In the genomic region with DNA sequence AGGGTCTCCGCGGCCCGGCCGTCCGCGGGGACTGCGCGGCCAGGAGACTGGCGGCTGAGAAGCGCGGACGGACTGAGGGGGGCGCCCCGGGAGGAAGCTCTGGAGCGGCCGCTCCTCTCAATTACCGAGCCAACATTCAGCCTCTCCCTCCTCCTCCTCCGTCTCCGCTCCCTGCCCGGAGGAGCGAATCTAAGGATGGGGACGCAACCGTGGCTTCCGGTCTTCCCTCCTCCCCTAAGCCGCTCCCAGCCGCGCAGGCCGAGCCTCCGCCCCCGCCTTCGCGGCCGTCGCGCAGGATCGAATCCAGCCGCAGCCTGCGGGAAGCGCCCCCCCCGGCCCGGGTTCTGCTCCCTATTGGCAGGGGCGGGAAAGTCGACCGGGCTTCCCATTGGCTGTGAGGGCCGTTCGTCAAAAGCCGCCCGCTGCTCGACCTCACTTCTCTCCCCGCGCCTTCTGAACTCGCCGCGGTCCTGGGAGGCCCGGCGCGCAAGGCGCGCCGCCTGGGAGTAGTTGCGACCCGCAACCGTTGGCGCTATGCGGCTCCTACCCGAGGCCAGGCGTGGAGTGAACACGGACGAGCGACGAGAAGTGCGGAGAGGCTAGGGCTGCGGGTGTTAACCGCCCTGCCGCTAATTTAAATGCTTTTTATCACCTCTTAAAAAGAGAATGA, we compare ENCODE assay signal across 1 cellular context.
TF ChIP-seq lines count a peak whose summit lies in the region.

A gene (minus strand): TSS at position 197 of the 670 bp plus-strand sequence. CDS start 302 bp downstream, outside the sequence.

TF ChIP-seq in HepG2, 621 proteins besides CTCF, POLR2A, EP300 and RAD21 (continued from another document and continues in another):
- TF ChIP-seq ZBTB1 (CRISPR knock-in tag; IDR thresholded peaks at IDR 0.05; ENCODE audit: borderline replicate concordance) (no peak), ZFP36L2 (CRISPR knock-in tag; IDR thresholded peaks at IDR 0.05) (no peak), ZNF468 (CRISPR knock-in tag; IDR thresholded peaks at IDR 0.05) (no peak), ZNF839 (CRISPR knock-in tag; IDR thresholded peaks at IDR 0.05; ENCODE audit: borderline replicate concordance) (no peak; the same call in 1 of the 2 replicates), AGO2 (optimal IDR thresholded peaks at IDR 0.05; ENCODE audit: low read depth, low read length) (peak; percentile 71), JDP2 (CRISPR knock-in tag; IDR thresholded peaks at IDR 0.05; ENCODE audit: borderline replicate concordance) (no peak; the same call in 1 of the 2 replicates), ZNF160 (CRISPR knock-in tag; IDR thresholded peaks at IDR 0.05) (no peak; the same call in 1 of the 2 replicates), EED (CRISPR knock-in tag; IDR thresholded peaks at IDR 0.05) (0 out of 2 replicates have a peak, but pooled peaks have one; percentile 4), ZFP90 (CRISPR knock-in tag; IDR thresholded peaks at IDR 0.05; ENCODE audit: borderline replicate concordance) (peak; percentile 95), ZNF225 (CRISPR knock-in tag; IDR thresholded peaks at IDR 0.05) (peak; percentile 15; the same call in 1 of the 2 replicates), ZNF12 (CRISPR knock-in tag; IDR thresholded peaks at IDR 0.05) (peak; percentile 30; the same call in 1 of the 2 replicates), SYNCRIP (IDR thresholded peaks at IDR 0.05; ENCODE audit: insufficient read depth, low read depth, low read length) (no peak), SMAD9 (CRISPR knock-in tag; IDR thresholded peaks at IDR 0.05) (no peak; the same call in 1 of the 2 replicates), ADNP (CRISPR knock-in tag; IDR thresholded peaks at IDR 0.05) (peak; percentile 47; the same call in 1 of the 2 replicates), KLF16 (CRISPR knock-in tag; IDR thresholded peaks at IDR 0.05) (peak in 1 of 2 experiments; percentile 96; a peak in 2 of 4 replicates), TBX2 (CRISPR knock-in tag; IDR thresholded peaks at IDR 0.05; ENCODE audit: borderline replicate concordance) (peak; percentile 79; the same call in 1 of the 2 replicates), ZBTB42 (CRISPR knock-in tag; IDR thresholded peaks at IDR 0.05) (peak; percentile 86; the same call in 1 of the 2 replicates), ZNF775 (CRISPR knock-in tag; IDR thresholded peaks at IDR 0.05; ENCODE audit: borderline replicate concordance) (peak; percentile 92; the same call in 1 of the 2 replicates), SIN3A (IDR thresholded peaks at IDR 0.05; ENCODE audit: borderline replicate concordance, low read depth, low read length) (peak; percentile 96), GLI4 (CRISPR knock-in tag; IDR thresholded peaks at IDR 0.05; ENCODE audit: borderline replicate concordance) (no peak), SRSF9 (IDR thresholded peaks at IDR 0.05; ENCODE audit: borderline replicate concordance, insufficient read depth, low read depth, low read length, poor library complexity, severe bottlenecking) (no peak), NFE2L1 (CRISPR knock-in tag; IDR thresholded peaks at IDR 0.05; ENCODE audit: borderline replicate concordance) (no peak), MBD4 (IDR thresholded peaks at IDR 0.05; ENCODE audit: borderline replicate concordance, low read length) (no peak), SRSF4 (IDR thresholded peaks at IDR 0.05; ENCODE audit: low read depth, low read length, poor library complexity, severe bottlenecking) (no peak), ZNF510 (CRISPR knock-in tag; IDR thresholded peaks at IDR 0.05; ENCODE audit: low read depth) (peak; percentile 96; the same call in 1 of the 2 replicates), HNRNPL (IDR thresholded peaks at IDR 0.05; ENCODE audit: low read depth, low read length) (no peak), ZFAT (CRISPR knock-in tag; conservative IDR thresholded peaks at IDR 0.05) (peak; percentile 94), KLF15 (CRISPR knock-in tag; IDR thresholded peaks at IDR 0.05; ENCODE audit: borderline replicate concordance) (no peak), KDM4B (CRISPR knock-in tag; IDR thresholded peaks at IDR 0.05) (peak; percentile 76), ZFP41 (CRISPR knock-in tag; IDR thresholded peaks at IDR 0.05; ENCODE audit: borderline replicate concordance) (no peak), HNF4G (IDR thresholded peaks at IDR 0.05; ENCODE audit: borderline replicate concordance, low read depth, low read length) (peak; percentile 4; the same call in 1 of the 2 replicates), HNF4G (CRISPR knock-in tag; IDR thresholded peaks at IDR 0.05; ENCODE audit: borderline replicate concordance, low read depth) (no peak), ZKSCAN5 (CRISPR knock-in tag; IDR thresholded peaks at IDR 0.05) (no peak; the same call in 1 of the 2 replicates), ZNF879 (CRISPR knock-in tag; IDR thresholded peaks at IDR 0.05) (no peak), GATAD1 (CRISPR knock-in tag; IDR thresholded peaks at IDR 0.05) (peak; percentile 81), KDM3A (CRISPR knock-in tag; IDR thresholded peaks at IDR 0.05; ENCODE audit: low read depth) (peak; percentile 93; the same call in 1 of the 2 replicates), NCOR1 (IDR thresholded peaks at IDR 0.05; ENCODE audit: borderline replicate concordance, low read length) (peak; percentile 55; the same call in 1 of the 2 replicates), FOXP1 (IDR thresholded peaks at IDR 0.05) (no peak), FOXP1 (CRISPR knock-in tag; IDR thresholded peaks at IDR 0.05) (peak; percentile 56), ZFP82 (CRISPR knock-in tag; IDR thresholded peaks at IDR 0.05; ENCODE audit: borderline replicate concordance) (peak; percentile 89)
- TF ChIP-seq, protein P1, sequence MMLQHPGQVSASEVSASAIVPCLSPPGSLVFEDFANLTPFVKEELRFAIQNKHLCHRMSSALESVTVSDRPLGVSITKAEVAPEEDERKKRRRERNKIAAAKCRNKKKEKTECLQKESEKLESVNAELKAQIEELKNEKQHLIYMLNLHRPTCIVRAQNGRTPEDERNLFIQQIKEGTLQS (CRISPR knock-in tag; IDR thresholded peaks at IDR 0.05) = peak; percentile 64
- TF ChIP-seq, protein P2, sequence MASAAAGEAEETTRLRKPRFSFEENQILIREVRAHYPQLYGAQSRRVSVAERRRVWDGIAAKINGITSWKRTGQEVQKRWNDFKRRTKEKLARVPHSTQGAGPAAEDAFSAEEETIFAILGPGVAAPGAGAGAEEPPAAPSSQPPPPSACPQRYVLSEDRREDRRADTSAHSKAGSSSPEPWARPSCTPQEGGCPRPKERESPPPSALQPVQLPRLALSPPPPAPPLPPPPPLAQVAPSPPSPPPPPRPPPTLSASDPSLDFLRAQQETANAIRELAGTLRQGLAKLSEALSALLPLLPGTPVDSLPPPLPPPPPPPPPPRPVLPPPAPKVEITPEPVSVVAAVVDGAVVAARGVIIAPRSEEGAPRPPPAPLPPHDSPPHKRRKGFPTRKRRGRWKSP (CRISPR knock-in tag; IDR thresholded peaks at IDR 0.05) = peak; percentile 96
- TF ChIP-seq, protein P3, sequence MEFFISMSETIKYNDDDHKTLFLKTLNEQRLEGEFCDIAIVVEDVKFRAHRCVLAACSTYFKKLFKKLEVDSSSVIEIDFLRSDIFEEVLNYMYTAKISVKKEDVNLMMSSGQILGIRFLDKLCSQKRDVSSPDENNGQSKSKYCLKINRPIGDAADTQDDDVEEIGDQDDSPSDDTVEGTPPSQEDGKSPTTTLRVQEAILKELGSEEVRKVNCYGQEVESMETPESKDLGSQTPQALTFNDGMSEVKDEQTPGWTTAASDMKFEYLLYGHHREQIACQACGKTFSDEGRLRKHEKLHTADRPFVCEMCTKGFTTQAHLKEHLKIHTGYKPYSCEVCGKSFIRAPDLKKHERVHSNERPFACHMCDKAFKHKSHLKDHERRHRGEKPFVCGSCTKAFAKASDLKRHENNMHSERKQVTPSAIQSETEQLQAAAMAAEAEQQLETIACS (CRISPR knock-in tag; IDR thresholded peaks at IDR 0.05) = no peak; the same call in 1 of the 2 replicates
- TF ChIP-seq, protein P4, sequence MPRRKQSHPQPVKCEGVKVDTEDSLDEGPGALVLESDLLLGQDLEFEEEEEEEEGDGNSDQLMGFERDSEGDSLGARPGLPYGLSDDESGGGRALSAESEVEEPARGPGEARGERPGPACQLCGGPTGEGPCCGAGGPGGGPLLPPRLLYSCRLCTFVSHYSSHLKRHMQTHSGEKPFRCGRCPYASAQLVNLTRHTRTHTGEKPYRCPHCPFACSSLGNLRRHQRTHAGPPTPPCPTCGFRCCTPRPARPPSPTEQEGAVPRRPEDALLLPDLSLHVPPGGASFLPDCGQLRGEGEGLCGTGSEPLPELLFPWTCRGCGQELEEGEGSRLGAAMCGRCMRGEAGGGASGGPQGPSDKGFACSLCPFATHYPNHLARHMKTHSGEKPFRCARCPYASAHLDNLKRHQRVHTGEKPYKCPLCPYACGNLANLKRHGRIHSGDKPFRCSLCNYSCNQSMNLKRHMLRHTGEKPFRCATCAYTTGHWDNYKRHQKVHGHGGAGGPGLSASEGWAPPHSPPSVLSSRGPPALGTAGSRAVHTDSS (CRISPR knock-in tag; conservative IDR thresholded peaks at IDR 0.05) = no peak
- TF ChIP-seq, protein P5, sequence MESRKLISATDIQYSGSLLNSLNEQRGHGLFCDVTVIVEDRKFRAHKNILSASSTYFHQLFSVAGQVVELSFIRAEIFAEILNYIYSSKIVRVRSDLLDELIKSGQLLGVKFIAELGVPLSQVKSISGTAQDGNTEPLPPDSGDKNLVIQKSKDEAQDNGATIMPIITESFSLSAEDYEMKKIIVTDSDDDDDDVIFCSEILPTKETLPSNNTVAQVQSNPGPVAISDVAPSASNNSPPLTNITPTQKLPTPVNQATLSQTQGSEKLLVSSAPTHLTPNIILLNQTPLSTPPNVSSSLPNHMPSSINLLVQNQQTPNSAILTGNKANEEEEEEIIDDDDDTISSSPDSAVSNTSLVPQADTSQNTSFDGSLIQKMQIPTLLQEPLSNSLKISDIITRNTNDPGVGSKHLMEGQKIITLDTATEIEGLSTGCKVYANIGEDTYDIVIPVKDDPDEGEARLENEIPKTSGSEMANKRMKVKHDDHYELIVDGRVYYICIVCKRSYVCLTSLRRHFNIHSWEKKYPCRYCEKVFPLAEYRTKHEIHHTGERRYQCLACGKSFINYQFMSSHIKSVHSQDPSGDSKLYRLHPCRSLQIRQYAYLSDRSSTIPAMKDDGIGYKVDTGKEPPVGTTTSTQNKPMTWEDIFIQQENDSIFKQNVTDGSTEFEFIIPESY (CRISPR knock-in tag; IDR thresholded peaks at IDR 0.05) = peak; percentile 62; the same call in 1 of the 2 replicates
- TF ChIP-seq, protein P6, sequence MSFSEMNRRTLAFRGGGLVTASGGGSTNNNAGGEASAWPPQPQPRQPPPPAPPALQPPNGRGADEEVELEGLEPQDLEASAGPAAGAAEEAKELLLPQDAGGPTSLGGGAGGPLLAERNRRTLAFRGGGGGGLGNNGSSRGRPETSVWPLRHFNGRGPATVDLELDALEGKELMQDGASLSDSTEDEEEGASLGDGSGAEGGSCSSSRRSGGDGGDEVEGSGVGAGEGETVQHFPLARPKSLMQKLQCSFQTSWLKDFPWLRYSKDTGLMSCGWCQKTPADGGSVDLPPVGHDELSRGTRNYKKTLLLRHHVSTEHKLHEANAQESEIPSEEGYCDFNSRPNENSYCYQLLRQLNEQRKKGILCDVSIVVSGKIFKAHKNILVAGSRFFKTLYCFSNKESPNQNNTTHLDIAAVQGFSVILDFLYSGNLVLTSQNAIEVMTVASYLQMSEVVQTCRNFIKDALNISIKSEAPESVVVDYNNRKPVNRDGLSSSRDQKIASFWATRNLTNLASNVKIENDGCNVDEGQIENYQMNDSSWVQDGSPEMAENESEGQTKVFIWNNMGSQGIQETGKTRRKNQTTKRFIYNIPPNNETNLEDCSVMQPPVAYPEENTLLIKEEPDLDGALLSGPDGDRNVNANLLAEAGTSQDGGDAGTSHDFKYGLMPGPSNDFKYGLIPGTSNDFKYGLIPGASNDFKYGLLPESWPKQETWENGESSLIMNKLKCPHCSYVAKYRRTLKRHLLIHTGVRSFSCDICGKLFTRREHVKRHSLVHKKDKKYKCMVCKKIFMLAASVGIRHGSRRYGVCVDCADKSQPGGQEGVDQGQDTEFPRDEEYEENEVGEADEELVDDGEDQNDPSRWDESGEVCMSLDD (CRISPR knock-in tag; IDR thresholded peaks at IDR 0.05; ENCODE audit: borderline replicate concordance) = 0 out of 2 replicates have a peak, but pooled peaks have one; percentile 40
- TF ChIP-seq, protein P7, sequence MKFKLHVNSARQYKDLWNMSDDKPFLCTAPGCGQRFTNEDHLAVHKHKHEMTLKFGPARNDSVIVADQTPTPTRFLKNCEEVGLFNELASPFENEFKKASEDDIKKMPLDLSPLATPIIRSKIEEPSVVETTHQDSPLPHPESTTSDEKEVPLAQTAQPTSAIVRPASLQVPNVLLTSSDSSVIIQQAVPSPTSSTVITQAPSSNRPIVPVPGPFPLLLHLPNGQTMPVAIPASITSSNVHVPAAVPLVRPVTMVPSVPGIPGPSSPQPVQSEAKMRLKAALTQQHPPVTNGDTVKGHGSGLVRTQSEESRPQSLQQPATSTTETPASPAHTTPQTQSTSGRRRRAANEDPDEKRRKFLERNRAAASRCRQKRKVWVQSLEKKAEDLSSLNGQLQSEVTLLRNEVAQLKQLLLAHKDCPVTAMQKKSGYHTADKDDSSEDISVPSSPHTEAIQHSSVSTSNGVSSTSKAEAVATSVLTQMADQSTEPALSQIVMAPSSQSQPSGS (CRISPR knock-in tag; IDR thresholded peaks at IDR 0.05) = peak; percentile 82
- TF ChIP-seq, protein P8, sequence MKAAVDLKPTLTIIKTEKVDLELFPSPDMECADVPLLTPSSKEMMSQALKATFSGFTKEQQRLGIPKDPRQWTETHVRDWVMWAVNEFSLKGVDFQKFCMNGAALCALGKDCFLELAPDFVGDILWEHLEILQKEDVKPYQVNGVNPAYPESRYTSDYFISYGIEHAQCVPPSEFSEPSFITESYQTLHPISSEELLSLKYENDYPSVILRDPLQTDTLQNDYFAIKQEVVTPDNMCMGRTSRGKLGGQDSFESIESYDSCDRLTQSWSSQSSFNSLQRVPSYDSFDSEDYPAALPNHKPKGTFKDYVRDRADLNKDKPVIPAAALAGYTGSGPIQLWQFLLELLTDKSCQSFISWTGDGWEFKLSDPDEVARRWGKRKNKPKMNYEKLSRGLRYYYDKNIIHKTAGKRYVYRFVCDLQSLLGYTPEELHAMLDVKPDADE (CRISPR knock-in tag; IDR thresholded peaks at IDR 0.05) = peak; percentile 82; the same call in 1 of the 2 replicates
- TF ChIP-seq, protein P9, sequence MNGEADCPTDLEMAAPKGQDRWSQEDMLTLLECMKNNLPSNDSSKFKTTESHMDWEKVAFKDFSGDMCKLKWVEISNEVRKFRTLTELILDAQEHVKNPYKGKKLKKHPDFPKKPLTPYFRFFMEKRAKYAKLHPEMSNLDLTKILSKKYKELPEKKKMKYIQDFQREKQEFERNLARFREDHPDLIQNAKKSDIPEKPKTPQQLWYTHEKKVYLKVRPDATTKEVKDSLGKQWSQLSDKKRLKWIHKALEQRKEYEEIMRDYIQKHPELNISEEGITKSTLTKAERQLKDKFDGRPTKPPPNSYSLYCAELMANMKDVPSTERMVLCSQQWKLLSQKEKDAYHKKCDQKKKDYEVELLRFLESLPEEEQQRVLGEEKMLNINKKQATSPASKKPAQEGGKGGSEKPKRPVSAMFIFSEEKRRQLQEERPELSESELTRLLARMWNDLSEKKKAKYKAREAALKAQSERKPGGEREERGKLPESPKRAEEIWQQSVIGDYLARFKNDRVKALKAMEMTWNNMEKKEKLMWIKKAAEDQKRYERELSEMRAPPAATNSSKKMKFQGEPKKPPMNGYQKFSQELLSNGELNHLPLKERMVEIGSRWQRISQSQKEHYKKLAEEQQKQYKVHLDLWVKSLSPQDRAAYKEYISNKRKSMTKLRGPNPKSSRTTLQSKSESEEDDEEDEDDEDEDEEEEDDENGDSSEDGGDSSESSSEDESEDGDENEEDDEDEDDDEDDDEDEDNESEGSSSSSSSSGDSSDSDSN (CRISPR knock-in tag; IDR thresholded peaks at IDR 0.05) = peak; percentile 96
